ENCODE assay signal across 8 cellular contexts in genomic region chr17:82204831-82205719, GRCh38. TPM values are rescaled to one million over a fixed set of nuclear protein-coding genes. Genes with fewer than 3 reads are reported as not detected.
DNase-seq lines count a peak whose midpoint lies in the region; ATAC-seq and TF ChIP-seq lines count a peak whose summit lies in the region.

No MANE protein-coding gene starts in this region.

- ATAC-seq in HG02763 (IDR thresholded peaks at IDR 0.05; ENCODE audit: unreplicated experiment), result no peak

- H3K36me3 ChIP-seq in kidney epithelial cell (ENCODE audit: control insufficient read depth, insufficient read depth, low read length), result no peaks in the 10 kb centered on the region

- H3K9me3 Mint-ChIP-seq in activated naive CD8-positive, alpha-beta T cell (ENCODE audit: low read depth), result no peaks in the 10 kb centered on the region

- H3K27ac Mint-ChIP-seq in activated naive CD8-positive, alpha-beta T cell, result peak overlapping the region; percentile 91

- H3K27me3 ChIP-seq in kidney epithelial cell (ENCODE audit: control insufficient read depth, insufficient read depth, low read length), result no peaks in the 10 kb centered on the region

- H3K4me3 Mint-ChIP-seq in activated naive CD8-positive, alpha-beta T cell, result peak overlapping the region; percentile 70

- DNase-seq in GOT3 (lab: John Stamatoyannopoulos, UW), result peak; percentile 20
- DNase-seq in NCI-H2107 (lab: John Stamatoyannopoulos, UW), result peak; percentile 74
- peak; percentile 61 for DNase-seq in kidney epithelial cell (ENCODE audit: low read depth)
- DNase-seq in KBM-7, result no peak
- no peak for DNase-seq in islet precursor cell
- no peak for DNase-seq in NCI-H2227 treated with DMSO at 0.1 percent for 48 hours (lab: John Stamatoyannopoulos, UW)

- in situ Hi-C loops in KBM-7 (cut with MboI; ENCODE audit: low pct_unique_long_range_greater_than_20kb, low sequenced_read_pairs), result no loop called here

- H3K36me3 Mint-ChIP-seq in activated naive CD8-positive, alpha-beta T cell, result peaks cover 6% of the 10 kb centered on the region

- peaks cover 56% of the 10 kb centered on the region for H3K4me1 Mint-ChIP-seq in activated naive CD8-positive, alpha-beta T cell (ENCODE audit: low read depth)

- no peaks in the 10 kb centered on the region for H3K27me3 Mint-ChIP-seq in activated naive CD8-positive, alpha-beta T cell

- no peak overlapping the region for H3K4me3 ChIP-seq in kidney epithelial cell (ENCODE audit: low read depth, low read length)

- TF ChIP-seq CTCF in kidney epithelial cell (IDR thresholded peaks at IDR 0.05; ENCODE audit: insufficient read depth, low read length, poor library complexity, severe bottlenecking), result no peak

RNA-seq across cellular contexts. Expression of gene CCDC57, which starts 7.6 kb away (rescaled TPM):
- 25.5 and 27.5 TPM in 2 replicates for total RNA-seq in kidney epithelial cell

RNA-seq across cellular contexts. Expression of gene SLC16A3, which starts 23.8 kb away (rescaled TPM):
- 83.4 and 85.3 TPM in 2 replicates for total RNA-seq in kidney epithelial cell

Comparison
In these comparisons a context has a peak if more than half of its experiments do, and no peak if none do; other contexts are left out.
1. DNase-seq: peak in GOT3 (single experiment), NCI-H2107 (single experiment) and kidney epithelial cell (single experiment); none in KBM-7 (single experiment), islet precursor cell (single experiment) and NCI-H2227 treated with DMSO at 0.1 percent for 48 hours (single experiment).